13 cellular contexts compared by ENCODE assay signal in the genomic region with DNA sequence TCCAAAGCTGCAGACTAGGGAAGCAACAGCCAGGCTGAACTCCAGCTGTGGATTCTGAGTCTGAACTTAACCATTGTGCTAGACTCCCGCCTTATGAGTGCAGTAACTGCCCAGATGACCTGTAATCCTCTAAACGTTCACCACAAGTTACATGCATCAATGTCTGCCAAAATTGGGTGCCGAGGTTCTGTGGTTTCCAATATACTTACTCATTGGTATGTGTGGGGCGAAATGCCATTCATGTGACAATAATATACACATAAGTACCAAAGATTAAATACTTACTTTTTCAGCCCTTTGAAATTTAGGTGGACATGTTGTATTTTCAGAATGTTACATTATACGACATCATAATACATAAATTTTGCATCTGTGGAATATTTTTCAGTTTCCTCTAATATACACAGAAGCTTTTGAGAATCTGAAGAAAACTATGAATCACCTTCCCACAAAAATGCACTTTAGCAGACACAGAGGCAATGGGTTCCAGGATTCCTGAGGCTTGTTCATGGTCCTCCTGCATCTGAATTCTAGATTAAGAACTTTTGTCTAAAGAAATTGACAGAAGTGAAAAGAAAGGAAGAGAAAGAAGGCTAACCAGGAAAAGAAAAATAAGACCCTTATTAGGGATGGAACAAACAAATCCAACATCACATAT. TPM values are rescaled to one million over a fixed set of nuclear protein-coding genes. Genes with fewer than 3 reads are reported as not detected.
A peak's percentile ranks its signal among the peaks of the same experiment; 100 is the strongest.
DNase-seq lines count a peak whose midpoint lies in the region; ATAC-seq and TF ChIP-seq lines count a peak whose summit lies in the region.
"Had no signal": no experiment of that assay in that cellular context is flagged by ENCODE, and none has a peak within 500 bp of the region (broad histone marks: within the 10 kb centered on the region; RNA-seq: fewer than 3 reads in every experiment).

No MANE protein-coding gene starts in this region.

- in situ Hi-C loops in mammary epithelial cell (cut with MboI; ENCODE audit: low sequenced_read_pairs in 2 of 2), result no loop called here

- H3K9me3 Mint-ChIP-seq in natural killer cell, result no peaks in the 10 kb centered on the region

- H3K4me1 ChIP-seq in mammary epithelial cell (ENCODE audit: insufficient read depth, low read length) (peaks cover 24% of the 10 kb centered on the region), left lung (no peaks in the 10 kb centered on the region), vagina (no peaks in the 10 kb centered on the region)

- peak; percentile 77 for DNase-seq in AG20443 (ENCODE audit: low spot score)
- DNase-seq in NCI-H226, result peak; percentile 97
- DNase-seq in mammary epithelial cell, result peak; percentile 94
- DNase-seq in left lung, result no peak
- DNase-seq in natural killer cell, result no peak
- no peak for DNase-seq in GM19238 (ENCODE audit: insufficient read length, low spot score)
- DNase-seq in vagina (ENCODE audit: extremely low spot score in 2 of 2), result no peak
- no peak for DNase-seq in NCI-H2171 treated with DMSO at 0.1 percent for 48 hours (lab: John Stamatoyannopoulos, UW)
- DNase-seq: activated CD8-positive, alpha-beta memory T cell treated with anti-CD3 and anti-CD28 coated beads, Interleukin-2, amount 10 ng/mL, durations not matched to agents 7 days and 5 days; CD8-positive, alpha-beta T cell; NCI-H2081 treated with DMSO at 0.1 percent for 48 hours had no signal

- TF ChIP-seq CTCF in mammary epithelial cell (conservative IDR thresholded peaks at IDR 0.05 in 1 of 2, IDR thresholded peaks at IDR 0.05 in 1 of 2; ENCODE audit: extremely low read depth in 1 of 2, insufficient read depth in 1 of 2, low read depth in 1 of 2, low read length in 2 of 2), result no peak
- no peak for TF ChIP-seq CTCF in left lung (IDR thresholded peaks at IDR 0.05)
- TF ChIP-seq CTCF in natural killer cell (IDR thresholded peaks at IDR 0.05), result no peak
- TF ChIP-seq CTCF in vagina (IDR thresholded peaks at IDR 0.05), result no peak

- WGBS in mammary epithelial cell (ENCODE audit: low coverage, missing lambda C conversion rate), result 4% methylated on average over 5 of the region's 5 CpGs

- H3K27me3 ChIP-seq in mammary epithelial cell (ENCODE audit: insufficient read depth, low read length), result no peaks in the 10 kb centered on the region
- H3K27me3 ChIP-seq in left lung, result no peaks in the 10 kb centered on the region
- no peaks in the 10 kb centered on the region for H3K27me3 ChIP-seq in vagina

- H2AFZ ChIP-seq in mammary epithelial cell (ENCODE audit: low read depth, low read length), result no peak overlapping the region

- no peaks in the 10 kb centered on the region for H4K20me1 ChIP-seq in mammary epithelial cell (ENCODE audit: insufficient read depth, low read length)

- H3K4me3 ChIP-seq in mammary epithelial cell (replicated peaks in 1 of 3; ENCODE audit: insufficient read depth in 1 of 3, low read depth in 2 of 3, low read length in 3 of 3) (peak overlapping the region in 1 of 3 experiments; percentile 28), left lung (no peak overlapping the region), vagina (no peak overlapping the region)

- H3K27ac ChIP-seq in mammary epithelial cell (ENCODE audit: insufficient read depth, low read depth, low read length) (peak overlapping the region; percentile 63), left lung (no peak overlapping the region), vagina (no peak overlapping the region)

- H3K79me2 ChIP-seq in mammary epithelial cell (ENCODE audit: insufficient read depth, low read length), result peaks cover 6% of the 10 kb centered on the region

- dilution Hi-C loops in mammary epithelial cell (cut with HindIII; ENCODE audit: low sequenced_read_pairs), result no loop called here

- H3K9me3 ChIP-seq in mammary epithelial cell (replicated peaks; ENCODE audit: insufficient read depth, low read length), result no peaks in the 10 kb centered on the region
- H3K9me3 ChIP-seq in left lung, result no peaks in the 10 kb centered on the region
- no peaks in the 10 kb centered on the region for H3K9me3 ChIP-seq in vagina

- no peak overlapping the region for H3K9ac ChIP-seq in mammary epithelial cell (ENCODE audit: insufficient read depth, low read length)

- no peaks in the 10 kb centered on the region for H3K4me1 Mint-ChIP-seq in natural killer cell
- H3K4me1 Mint-ChIP-seq: activated CD8-positive, alpha-beta memory T cell treated with anti-CD3 and anti-CD28 coated beads, Interleukin-2, amount 10 ng/mL, durations not matched to agents 7 days and 5 days; IgD-negative memory B cell had no signal

- no peaks in the 10 kb centered on the region for H3K36me3 Mint-ChIP-seq in natural killer cell
- H3K36me3 Mint-ChIP-seq: activated CD8-positive, alpha-beta memory T cell treated with anti-CD3 and anti-CD28 coated beads, Interleukin-2, amount 10 ng/mL, durations not matched to agents 7 days and 5 days; CD8-positive, alpha-beta T cell; IgD-negative memory B cell had no signal

- CTCF ChIA-PET in mammary epithelial cell (lab: Charles Lee; ENCODE audit: low non-redundant PET), result interaction anchor here (0.6 kb wide), 1 partner anchor 30 kb away, joined by 3 read pairs; no protein-coding TSS in a partner anchor

- no peak overlapping the region for H3K27ac Mint-ChIP-seq in natural killer cell
- H3K27ac Mint-ChIP-seq: activated CD8-positive, alpha-beta memory T cell treated with anti-CD3 and anti-CD28 coated beads, Interleukin-2, amount 10 ng/mL, durations not matched to agents 7 days and 5 days; CD8-positive, alpha-beta T cell; IgD-negative memory B cell had no signal

- intact Hi-C loops in mammary epithelial cell (cut with micrococcal nuclease) (no loop called here), left lung (cut with DNase I) (no loop called here), natural killer cell (cut with micrococcal nuclease) (no loop called here), vagina (cut with DNase I) (no loop called here)

- no TSS peak for BruUV-seq in mammary epithelial cell (replicated peaks; lab: Mats Ljungman, UMichigan)

- peaks cover 6 to 8% of the 10 kb centered on the region in 2 donors for H3K27me3 Mint-ChIP-seq in natural killer cell (ENCODE audit: low read depth in 2 of 2)
- H3K27me3 Mint-ChIP-seq: activated CD8-positive, alpha-beta memory T cell treated with anti-CD3 and anti-CD28 coated beads, Interleukin-2, amount 10 ng/mL, durations not matched to agents 7 days and 5 days; IgD-negative memory B cell had no signal

- H3K36me3 ChIP-seq in mammary epithelial cell (ENCODE audit: insufficient read depth, low read length), result no peaks in the 10 kb centered on the region
- H3K36me3 ChIP-seq in left lung, result no peaks in the 10 kb centered on the region
- no peaks in the 10 kb centered on the region for H3K36me3 ChIP-seq in vagina

- H3K4me3 Mint-ChIP-seq in natural killer cell, result no peak overlapping the region
- H3K4me3 Mint-ChIP-seq: activated CD8-positive, alpha-beta memory T cell treated with anti-CD3 and anti-CD28 coated beads, Interleukin-2, amount 10 ng/mL, durations not matched to agents 7 days and 5 days; CD8-positive, alpha-beta T cell had no signal

- peak overlapping the region; percentile 72 for H3K4me2 ChIP-seq in mammary epithelial cell (ENCODE audit: insufficient read depth, low read depth, low read length)

- ATAC-seq in left lung, result peak; percentile 68
- ATAC-seq in natural killer cell, result no peak
- ATAC-seq: activated CD8-positive, alpha-beta memory T cell treated with anti-CD3 and anti-CD28 coated beads, Interleukin-2, amount 10 ng/mL, durations not matched to agents 7 days and 5 days; CD8-positive, alpha-beta T cell; esophagus mucosa had no signal

- TF ChIP-seq POLR2A in vagina (IDR thresholded peaks at IDR 0.05), result no peak

RNA-seq across cellular contexts. Expression of gene GRIP1, which starts 31.7 kb away (rescaled TPM):
- 10 to 100 TPM; 19.3 to 30.7 TPM for total RNA-seq in mammary epithelial cell
- 7.4 TPM for polyA plus RNA-seq in mammary epithelial cell
- polyA minus RNA-seq in mammary epithelial cell, result 21.1 TPM
- 1 to 10 TPM; 1.9 to 2.5 TPM for total RNA-seq in left lung
- 1 to 10 TPM; 1.3 to 3.6 (median 1.7) TPM for total RNA-seq in natural killer cell
- 4.2 TPM for total RNA-seq in vagina
- polyA plus RNA-seq: IgD-negative memory B cell had no signal

Comparison
In these comparisons a context has a peak if more than half of its experiments do, and no peak if none do; other contexts are left out.
1. DNase-seq: peak in AG20443 (single experiment), NCI-H226 (single experiment) and mammary epithelial cell (single experiment); none in left lung (0 of 2), natural killer cell (single experiment), GM19238 (single experiment), vagina (0 of 2) and NCI-H2171 treated with DMSO at 0.1 percent for 48 hours (single experiment).